Comparison of ENCODE assay signal across 37 cellular contexts in genomic region chr2:11354363-11355154, GRCh38.
"Had no signal": no experiment of that assay in that cellular context is flagged by ENCODE, and none has a peak within 500 bp of the region (broad histone marks: within the 10 kb centered on the region; RNA-seq: fewer than 3 reads in every experiment).

No MANE protein-coding gene starts in this region.

- H3K4me1 ChIP-seq: ascending aorta, pancreas, prostate gland, thyroid gland had no signal

- H3K27me3 ChIP-seq: ascending aorta, cardiac muscle cell, dorsolateral prefrontal cortex, gastroesophageal sphincter, pancreas, sigmoid colon, thyroid gland, upper lobe of right lung had no signal

- DNase-seq: activated CD4-positive, alpha-beta T cell treated with anti-CD3 and anti-CD28 coated beads for 48 hours; activated CD4-positive, alpha-beta T cell treated with anti-CD3 and anti-CD28 coated beads, Interleukin-2, amount 50 U/mL, for 48 hours; activated CD8-positive, alpha-beta memory T cell treated with anti-CD3 and anti-CD28 coated beads, Interleukin-2, amount 50 U/mL, for 48 hours; activated gamma-delta T cell; activated naive CD4-positive, alpha-beta T cell treated with anti-CD3 and anti-CD28 coated beads, Interleukin-2, amount 10 ng/mL, durations not matched to agents 7 days and 5 days; activated naive CD8-positive, alpha-beta T cell treated with anti-CD3 and anti-CD28 coated beads, Interleukin-2, amount 10 ng/mL, durations not matched to agents 7 days and 5 days; activated T-cell treated with anti-CD3 and anti-CD28 coated beads, Interleukin-2, amount 50 U/mL, for 24 hours; cerebellar nuclear complex; effector memory CD8-positive, alpha-beta T cell; hippocampal formation; left cardiac atrium; mammary epithelial cell; naive thymus-derived CD8-positive, alpha-beta T cell; pancreas; retina; sigmoid colon; small intestine; stimulated activated CD4-positive, alpha-beta T cell treated with anti-CD3 and anti-CD28 coated beads, Interleukin-1b, Interleukin-23, amount 100 ng/mL, for 48 hours; stimulated activated CD4-positive, alpha-beta T cell treated with anti-CD3 and anti-CD28 coated beads, Interleukin-4, amount 100 ng/mL, for 4 hours; stimulated activated CD8-positive, alpha-beta memory T cell treated with anti-CD3 and anti-CD28 coated beads, Interleukin-4, amount 100 ng/mL, for 48 hours; stimulated activated naive CD8-positive, alpha-beta T cell treated with anti-CD3 and anti-CD28 coated beads, Interleukin-15, amount 100 ng/mL, for 72 hours; substantia nigra; T-helper 9 cell; thyroid gland; upper lobe of right lung had no signal

- H3K4me3 ChIP-seq: ascending aorta, cardiac muscle cell, coronary artery, dorsolateral prefrontal cortex, gastroesophageal sphincter, pancreas, prostate gland, sigmoid colon, thyroid gland, upper lobe of right lung had no signal

- H3K27ac ChIP-seq: ascending aorta, cardiac muscle cell, coronary artery, dorsolateral prefrontal cortex, gastroesophageal sphincter, pancreas, prostate gland, sigmoid colon, thyroid gland, upper lobe of right lung, VCaP had no signal

- H3K27ac Mint-ChIP-seq: activated naive CD4-positive, alpha-beta T cell treated with anti-CD3 and anti-CD28 coated beads, Interleukin-2, amount 10 ng/mL, durations not matched to agents 7 days and 5 days; activated naive CD8-positive, alpha-beta T cell treated with anti-CD3 and anti-CD28 coated beads, Interleukin-2, amount 10 ng/mL, durations not matched to agents 7 days and 5 days; activated T-cell treated with anti-CD3 and anti-CD28 coated beads, Interleukin-2, amount 50 U/mL, for 24 hours; brain; effector memory CD8-positive, alpha-beta T cell; naive thymus-derived CD8-positive, alpha-beta T cell; stimulated activated memory B cell treated with anti-CD40 and anti-IgM and Interleukin-4, amounts not matched to agents 10 μg/mL and 1 μg/mL and 100 μg/mL, for 72 hours had no signal

- H3K4me1 Mint-ChIP-seq: activated naive CD4-positive, alpha-beta T cell treated with anti-CD3 and anti-CD28 coated beads, Interleukin-2, amount 10 ng/mL, durations not matched to agents 7 days and 5 days; activated naive CD8-positive, alpha-beta T cell treated with anti-CD3 and anti-CD28 coated beads, Interleukin-2, amount 10 ng/mL, durations not matched to agents 7 days and 5 days; naive thymus-derived CD8-positive, alpha-beta T cell; stimulated activated memory B cell treated with anti-CD40 and anti-IgM and Interleukin-4, amounts not matched to agents 10 μg/mL and 1 μg/mL and 100 μg/mL, for 72 hours; stimulated activated naive CD8-positive, alpha-beta T cell treated with anti-CD3 and anti-CD28 coated beads, Interleukin-15, amount 100 ng/mL, for 72 hours had no signal

- H3K27me3 Mint-ChIP-seq: activated T-cell treated with anti-CD3 and anti-CD28 coated beads, Interleukin-2, amount 50 U/mL, for 24 hours; stimulated activated memory B cell treated with anti-CD40 and anti-IgM and Interleukin-4, amounts not matched to agents 10 μg/mL and 1 μg/mL and 100 μg/mL, for 72 hours; stimulated activated naive CD8-positive, alpha-beta T cell treated with anti-CD3 and anti-CD28 coated beads, Interleukin-15, amount 100 ng/mL, for 72 hours had no signal

- H3K9me3 Mint-ChIP-seq: activated naive CD4-positive, alpha-beta T cell treated with anti-CD3 and anti-CD28 coated beads, Interleukin-2, amount 10 ng/mL, durations not matched to agents 7 days and 5 days; activated naive CD8-positive, alpha-beta T cell treated with anti-CD3 and anti-CD28 coated beads, Interleukin-2, amount 10 ng/mL, durations not matched to agents 7 days and 5 days; activated T-cell treated with anti-CD3 and anti-CD28 coated beads, Interleukin-2, amount 50 U/mL, for 24 hours; brain; effector memory CD8-positive, alpha-beta T cell; naive thymus-derived CD8-positive, alpha-beta T cell; stimulated activated memory B cell treated with anti-CD40 and anti-IgM and Interleukin-4, amounts not matched to agents 10 μg/mL and 1 μg/mL and 100 μg/mL, for 72 hours; stimulated activated naive CD8-positive, alpha-beta T cell treated with anti-CD3 and anti-CD28 coated beads, Interleukin-15, amount 100 ng/mL, for 72 hours had no signal

- H3K4me3 Mint-ChIP-seq: activated naive CD4-positive, alpha-beta T cell treated with anti-CD3 and anti-CD28 coated beads, Interleukin-2, amount 10 ng/mL, durations not matched to agents 7 days and 5 days; activated naive CD8-positive, alpha-beta T cell treated with anti-CD3 and anti-CD28 coated beads, Interleukin-2, amount 10 ng/mL, durations not matched to agents 7 days and 5 days; activated T-cell treated with anti-CD3 and anti-CD28 coated beads, Interleukin-2, amount 50 U/mL, for 24 hours; brain; effector memory CD8-positive, alpha-beta T cell; naive thymus-derived CD8-positive, alpha-beta T cell; stimulated activated memory B cell treated with anti-CD40 and anti-IgM and Interleukin-4, amounts not matched to agents 10 μg/mL and 1 μg/mL and 100 μg/mL, for 72 hours; stimulated activated naive CD8-positive, alpha-beta T cell treated with anti-CD3 and anti-CD28 coated beads, Interleukin-15, amount 100 ng/mL, for 72 hours had no signal

- H3K36me3 ChIP-seq: ascending aorta, cardiac muscle cell, gastroesophageal sphincter, pancreas, prostate gland, sigmoid colon, thyroid gland, upper lobe of right lung had no signal

- ATAC-seq: activated CD4-positive, CD25-positive, alpha-beta regulatory T cell treated with anti-CD3 and anti-CD28 coated beads, Interleukin-2, amount 50 U/mL, for 24 hours; effector memory CD8-positive, alpha-beta T cell; gastroesophageal sphincter; left cardiac atrium; naive thymus-derived CD8-positive, alpha-beta T cell; pancreas; stimulated activated memory B cell treated with anti-CD40 and anti-IgM and Interleukin-4, amounts not matched to agents 10 μg/mL and 1 μg/mL and 100 μg/mL, for 72 hours; stimulated activated naive CD8-positive, alpha-beta T cell treated with anti-CD3 and anti-CD28 coated beads, Interleukin-15, amount 100 ng/mL, for 72 hours; upper lobe of right lung had no signal

- FAIRE-seq: keratinocyte, pancreas, small intestine, TTC549 had no signal

- H3K9me3 ChIP-seq: ascending aorta, gastroesophageal sphincter, pancreas, prostate gland, sigmoid colon, thyroid gland, upper lobe of right lung had no signal

- H3K36me3 Mint-ChIP-seq: activated naive CD4-positive, alpha-beta T cell treated with anti-CD3 and anti-CD28 coated beads, Interleukin-2, amount 10 ng/mL, durations not matched to agents 7 days and 5 days; activated naive CD8-positive, alpha-beta T cell treated with anti-CD3 and anti-CD28 coated beads, Interleukin-2, amount 10 ng/mL, durations not matched to agents 7 days and 5 days; brain; naive thymus-derived CD8-positive, alpha-beta T cell; stimulated activated memory B cell treated with anti-CD40 and anti-IgM and Interleukin-4, amounts not matched to agents 10 μg/mL and 1 μg/mL and 100 μg/mL, for 72 hours had no signal
